ENCODE assay signal across 12 cellular contexts in genomic region chr1:205314986-205315618, GRCh38. TPM values are rescaled to one million over a fixed set of nuclear protein-coding genes. Genes with fewer than 3 reads are reported as not detected.
A peak's percentile ranks its signal among the peaks of the same experiment; 100 is the strongest.
DNase-seq lines count a peak whose midpoint lies in the region; ATAC-seq and TF ChIP-seq lines count a peak whose summit lies in the region.
"Had no signal": no experiment of that assay in that cellular context is flagged by ENCODE, and none has a peak within 500 bp of the region (broad histone marks: within the 10 kb centered on the region; RNA-seq: fewer than 3 reads in every experiment).

No MANE protein-coding gene starts in this region.

- no peaks in the 10 kb centered on the region for H3K9me2 ChIP-seq in neural cell (ENCODE audit: insufficient read depth, low read length)

- H3K23ac ChIP-seq in IMR-90 (ENCODE audit: low read depth, low read length): peak overlapping the region; percentile 29; the same call in 1 of the 2 replicates

- H3F3A ChIP-seq in neural cell (ENCODE audit: insufficient read depth, low read length, poor library complexity, severe bottlenecking): peaks cover 17% of the 10 kb centered on the region

- H3K27me3 ChIP-seq in IMR-90 (ENCODE audit: control insufficient read depth, insufficient read depth, low read length) (no peaks in the 10 kb centered on the region), body of pancreas (no peaks in the 10 kb centered on the region), neural cell (ENCODE audit: insufficient read depth, low read depth, low read length) (no peaks in the 10 kb centered on the region), vagina (no peaks in the 10 kb centered on the region), sigmoid colon (no peaks in the 10 kb centered on the region)

- no peak for TF ChIP-seq RAD21 in IMR-90 (IDR thresholded peaks at IDR 0.05; ENCODE audit: low read length)
- no peak for TF ChIP-seq RAD21 in neural cell (conservative IDR thresholded peaks at IDR 0.05)

- H3K4ac ChIP-seq in IMR-90 (ENCODE audit: low read depth, low read length): peak overlapping the region; percentile 42; the same call in 1 of the 2 replicates

- H3K27ac ChIP-seq in IMR-90 (ENCODE audit: insufficient read depth, low read length) (peak overlapping the region; percentile 45), body of pancreas (peak overlapping the region; percentile 4 to 95 (median 92)), neural cell (ENCODE audit: low read length) (peak overlapping the region; percentile 96), vagina (no peak overlapping the region), sigmoid colon (no peak overlapping the region)

- H3K4me1 ChIP-seq in IMR-90 (ENCODE audit: control insufficient read depth, insufficient read depth, low read length): peaks cover 46% of the 10 kb centered on the region
- peaks cover 76% of the 10 kb centered on the region for H3K4me1 ChIP-seq in body of pancreas
- H3K4me1 ChIP-seq in vagina: peaks cover 56% of the 10 kb centered on the region
- peaks cover 0 to 51% (median 21%) of the 10 kb centered on the region in 4 donors for H3K4me1 ChIP-seq in sigmoid colon

- 0 out of 2 replicates have a peak overlapping the region, but pooled peaks have one; percentile 24 for H4K91ac ChIP-seq in IMR-90 (ENCODE audit: insufficient read depth, low read depth, low read length)

- H2BK120ac ChIP-seq in IMR-90 (ENCODE audit: low read depth, low read length): peak overlapping the region; percentile 33; the same call in 1 of the 2 replicates

- H3K79me2 ChIP-seq in neural cell (replicated peaks; ENCODE audit: insufficient read depth, low read length): peaks cover 86% of the 10 kb centered on the region

- H3K9me1 ChIP-seq in IMR-90 (ENCODE audit: insufficient read depth, low read length): peaks cover 56% of the 10 kb centered on the region

- no peak overlapping the region; the same call in 1 of the 2 replicates for H2BK20ac ChIP-seq in IMR-90 (ENCODE audit: low read depth, low read length)

- H3K4me3 ChIP-seq in IMR-90 (ENCODE audit: insufficient read depth, low read depth, low read length) (no peak overlapping the region), body of pancreas (no peak overlapping the region), neural cell (ENCODE audit: low read length) (no peak overlapping the region), vagina (no peak overlapping the region), sigmoid colon (no peak overlapping the region)

- H3K79me1 ChIP-seq in IMR-90 (ENCODE audit: low read depth in 1 of 2, low read length in 2 of 2): peaks cover 11 to 87% of the 10 kb centered on the region in 2 experiments

- TF ChIP-seq POLR2A in IMR-90 (IDR thresholded peaks at IDR 0.05; ENCODE audit: low read depth, low read length) (no peak), body of pancreas (IDR thresholded peaks at IDR 0.05) (no peak), vagina (IDR thresholded peaks at IDR 0.05) (no peak), sigmoid colon (IDR thresholded peaks at IDR 0.05) (no peak)

- intact Hi-C loops in IMR-90 (cut with micrococcal nuclease) (no loop called here), body of pancreas (cut with DNase I) (no loop called here), vagina (cut with DNase I) (no loop called here), sigmoid colon (cut with DNase I) (no loop called here)

- DNase-seq in NCI-H1092 treated with DMSO at 0.1 percent for 48 hours (lab: John Stamatoyannopoulos, UW): peak; percentile 54
- no peak for DNase-seq in NCI-H1092 (lab: John Stamatoyannopoulos, UW)
- no peak for DNase-seq in IMR-90
- DNase-seq in body of pancreas: no peak
- no peak for DNase-seq in vagina (ENCODE audit: extremely low spot score in 2 of 2)
- no peak for DNase-seq in sigmoid colon
- DNase-seq: 8988T; foreskin melanocyte; NCI-H82; stimulated activated CD4-positive, alpha-beta T cell treated with anti-CD3 and anti-CD28 coated beads, Interleukin-2, amount 100 ng/mL, for 24 hours had no signal

- H3K36me3 ChIP-seq in IMR-90 (ENCODE audit: control insufficient read depth, insufficient read depth, low read length): peaks cover 24% of the 10 kb centered on the region
- peaks cover 0 to 3% of the 10 kb centered on the region in 2 donors for H3K36me3 ChIP-seq in body of pancreas (replicated peaks in 1 of 2; ENCODE audit: insufficient read depth in 1 of 2, low read depth in 2 of 2)
- H3K36me3 ChIP-seq in neural cell (ENCODE audit: insufficient read depth, low read length): no peaks in the 10 kb centered on the region
- no peaks in the 10 kb centered on the region for H3K36me3 ChIP-seq in vagina
- peaks cover 0 to 6% (median 0%) of the 10 kb centered on the region in 4 donors for H3K36me3 ChIP-seq in sigmoid colon

- CTCF ChIA-PET in IMR-90 (lab: Yijun Ruan, JAX): interaction anchor here (1.0 kb wide), 1 partner anchor 41 kb away, joined by 3 read pairs; no protein-coding TSS in a partner anchor

- H2AFZ ChIP-seq in IMR-90 (replicated peaks; ENCODE audit: low read length, poor library complexity) (no peak overlapping the region), neural cell (ENCODE audit: low read depth, low read length) (no peak overlapping the region)

- H2AK5ac ChIP-seq in IMR-90 (ENCODE audit: low read depth, low read length): peak overlapping the region; percentile 35; the same call in 1 of the 2 replicates

- no peak for ATAC-seq in IMR-90 (ENCODE audit: low read depth)
- ATAC-seq in body of pancreas: no peak
- ATAC-seq in GM21390 (IDR thresholded peaks at IDR 0.05; ENCODE audit: unreplicated experiment): no peak

- H4K5ac ChIP-seq in IMR-90 (ENCODE audit: low read depth, low read length): peak overlapping the region; percentile 30; the same call in 1 of the 2 replicates

- peak overlapping the region in 1 of 2 experiments; percentile 37; a peak in 2 of 4 replicates for H4K8ac ChIP-seq in IMR-90 (ENCODE audit: low read depth in 2 of 2, low read length in 2 of 2)

- peak overlapping the region; percentile 20 for H2AK9ac ChIP-seq in IMR-90 (replicated peaks; ENCODE audit: low read depth, low read length, poor library complexity)

- peak overlapping the region; percentile 15; the same call in 1 of the 2 replicates for H3K9ac ChIP-seq in IMR-90 (ENCODE audit: low read depth, low read length)
- no peak overlapping the region for H3K9ac ChIP-seq in neural cell (ENCODE audit: low read length)

- POLR2A ChIA-PET in IMR-90 (lab: Charles Lee; ENCODE audit: unreplicated experiment): no interaction called here

- H3K18ac ChIP-seq in IMR-90 (ENCODE audit: low read depth, low read length): 0 out of 2 replicates have a peak overlapping the region, but pooled peaks have one; percentile 10

- no peaks in the 10 kb centered on the region for H3K9me3 ChIP-seq in IMR-90 (ENCODE audit: control insufficient read depth, insufficient read depth, low read length)
- H3K9me3 ChIP-seq in body of pancreas: no peaks in the 10 kb centered on the region
- H3K9me3 ChIP-seq in neural cell (ENCODE audit: low read length): no peaks in the 10 kb centered on the region
- no peaks in the 10 kb centered on the region for H3K9me3 ChIP-seq in vagina
- H3K9me3 ChIP-seq in sigmoid colon: no peaks in the 10 kb centered on the region

- H2BK15ac ChIP-seq in IMR-90 (ENCODE audit: low read depth, low read length): no peak overlapping the region

- H3K56ac ChIP-seq in IMR-90 (ENCODE audit: extremely low read depth, insufficient read depth, low read length): 0 out of 2 replicates have a peak overlapping the region, but pooled peaks have one; percentile 30

- peak overlapping the region; percentile 74 for H2BK5ac ChIP-seq in IMR-90 (ENCODE audit: low read depth, low read length, poor library complexity, severe bottlenecking)

- WGBS in IMR-90 (ENCODE audit: extremely low coverage in 2 of 2, insufficient read length in 1 of 2), 2 experiments: 85% methylated on average over 2 of the region's 5 CpGs; no CpG with 5 or more reads in 1 of the 2 experiments
- WGBS in body of pancreas, 2 donors: 35 to 40% methylated on average over 5 of the region's 5 CpGs
- 22 to 60% methylated on average over 5 of the region's 5 CpGs for WGBS in sigmoid colon, 2 donors

- dilution Hi-C loops in IMR-90 (cut with HindIII; ENCODE audit: low sequenced_read_pairs, unreplicated experiment): no loop called here

- H3K14ac ChIP-seq in IMR-90 (replicated peaks; ENCODE audit: low read depth, low read length): peak overlapping the region; percentile 66

- TF ChIP-seq CTCF in IMR-90 (conservative IDR thresholded peaks at IDR 0.05; ENCODE audit: low read depth, low read length): no peak
- no peak for TF ChIP-seq CTCF in body of pancreas (IDR thresholded peaks at IDR 0.05)
- no peak for TF ChIP-seq CTCF in neural cell (IDR thresholded peaks at IDR 0.05; ENCODE audit: poor library complexity, severe bottlenecking)
- TF ChIP-seq CTCF in vagina (IDR thresholded peaks at IDR 0.05): no peak
- TF ChIP-seq CTCF in sigmoid colon (IDR thresholded peaks at IDR 0.05): no peak

- TF ChIP-seq EP300 in neural cell (conservative IDR thresholded peaks at IDR 0.05; ENCODE audit: poor library complexity, severe bottlenecking): no peak
- no peak for TF ChIP-seq EP300 in sigmoid colon (IDR thresholded peaks at IDR 0.05)

- H3K4me2 ChIP-seq in IMR-90 (ENCODE audit: low read depth, low read length) (peak overlapping the region; percentile 1; the same call in 1 of the 2 replicates), neural cell (ENCODE audit: low read length) (no peak overlapping the region)

- in situ Hi-C loops in IMR-90 (cut with MboI; ENCODE audit: low sequenced_read_pairs): no loop called here

- BruUV-seq in IMR-90 (replicated peaks; lab: Mats Ljungman, UMichigan): no TSS peak

- peaks cover 67% of the 10 kb centered on the region for H4K20me1 ChIP-seq in IMR-90 (ENCODE audit: insufficient read depth, low read length)
- H4K20me1 ChIP-seq in neural cell (ENCODE audit: insufficient read depth): no peaks in the 10 kb centered on the region

TF ChIP-seq in neural cell, 6 proteins besides CTCF, POLR2A, EP300 and RAD21 (continues in another document):
- TF ChIP-seq POLR2AphosphoS5 (IDR thresholded peaks at IDR 0.05): no peak

RNA-seq across cellular contexts. Expression of gene NUAK2, which starts 6.4 kb away (rescaled TPM):
- total RNA-seq in IMR-90 (2012; rRNA removed) (7.2 and 8.1 TPM in 2 replicates), body of pancreas (10 to 100 TPM; 11.2 to 20.8 TPM), vagina (49.6 TPM), sigmoid colon (1 to 10 TPM in 1 of 4 donors, under 1 TPM in 3; 0.28 to 1.5 (median 0.69) TPM)
- polyA plus RNA-seq in IMR-90 (2012; rRNA removed) (17.6 and 18.7 TPM in 2 replicates), neural cell (1.4 and 2.9 TPM in 2 replicates), sigmoid colon (10 to 100 TPM; 13.9 to 15.0 (median 14.3) TPM)
- polyA plus RNA-seq in IMR-90 (2012; cell fraction: cytosol; rRNA removed): 12.3 and 18.8 TPM in 2 replicates
- polyA plus RNA-seq in IMR-90 (2012; cell fraction: nucleus; rRNA removed; ENCODE audit: low replicate concordance): 22.8 and 32.1 TPM in 2 replicates
- polyA minus RNA-seq in neural cell: 2.5 and 3.2 TPM in 2 replicates

RNA-seq across cellular contexts. Expression of gene KLHDC8A, which starts 41.6 kb away (rescaled TPM):
- total RNA-seq in IMR-90 (2012; rRNA removed) (not detected in 2 replicates), body of pancreas (1 to 10 TPM in 1 of 2 donors, under 1 TPM in 1; 0.78 to 8.6 TPM), vagina (not detected), sigmoid colon (1 to 10 TPM in 3 of 4 donors, under 1 TPM in 1; 0.95 to 1.7 (median 1.5) TPM)
- polyA plus RNA-seq in IMR-90 (2012; rRNA removed) (not detected in 2 replicates), neural cell (7.7 and 11.7 TPM in 2 replicates), sigmoid colon (1 to 10 TPM in 1 of 3 donors, under 1 TPM in 1, not detected in 1; 0.69 to 1.1 TPM)
- polyA plus RNA-seq in IMR-90 (2012; cell fraction: cytosol; rRNA removed): 0.01 TPM in 1 of 2 replicates, not detected in the other
- polyA plus RNA-seq in IMR-90 (2012; cell fraction: nucleus; rRNA removed; ENCODE audit: low replicate concordance): 0.02 TPM in 1 of 2 replicates, not detected in the other
- 4.4 TPM in 2 replicates for polyA minus RNA-seq in neural cell

Comparison
In these comparisons a context has a peak if more than half of its experiments do, and no peak if none do; other contexts are left out.
1. H3K27ac ChIP-seq: peak in IMR-90 (single experiment), body of pancreas (4 of 4) and neural cell (single experiment); none in vagina (single experiment) and sigmoid colon (0 of 4).